ENCODE assay signal across 8 cellular contexts in the genomic region with DNA sequence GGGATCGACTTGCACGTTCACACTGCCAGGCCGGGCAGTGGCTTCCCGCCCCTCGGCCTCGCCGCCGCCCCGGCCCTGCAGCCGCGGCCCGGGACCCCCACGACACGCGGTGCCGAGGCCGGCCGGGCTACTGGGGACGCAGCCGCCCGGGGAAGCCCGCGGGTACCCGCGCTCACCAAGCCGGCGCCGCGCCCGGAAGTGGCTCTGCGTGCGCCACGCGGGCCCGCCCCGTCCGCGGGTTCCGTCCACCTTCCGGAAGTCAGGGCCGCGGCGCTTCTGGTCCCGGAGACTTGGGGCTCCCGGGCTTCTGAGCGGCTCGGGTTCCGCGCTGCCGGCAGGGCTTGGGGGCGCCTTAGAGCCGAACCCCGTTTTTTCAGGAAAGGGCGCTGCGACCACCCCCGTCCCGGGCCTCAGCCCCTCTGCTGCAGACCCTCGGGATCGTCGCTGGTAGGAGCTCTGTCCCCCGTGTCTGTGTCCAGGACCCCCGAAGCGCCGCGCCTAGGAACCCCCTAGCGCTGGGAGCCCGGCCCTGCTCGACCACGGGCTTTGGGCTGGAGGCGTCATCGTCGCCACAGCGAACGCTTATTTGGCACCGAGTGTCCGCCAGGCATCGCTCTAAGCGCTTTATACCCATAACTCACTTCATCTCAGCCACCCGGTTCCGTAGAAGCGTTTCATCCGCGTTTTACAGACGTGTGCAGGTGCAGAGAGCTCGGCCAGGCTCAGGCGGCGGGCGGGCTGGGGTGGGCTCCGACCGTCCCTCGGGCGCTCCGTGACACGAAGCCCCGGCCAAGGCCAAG. TPM values are rescaled to one million over a fixed set of nuclear protein-coding genes. Genes with fewer than 3 reads are reported as not detected.
DNase-seq lines count a peak whose midpoint lies in the region; ATAC-seq and TF ChIP-seq lines count a peak whose summit lies in the region.

Gene PSMG3, minus strand, starts transcription at position 200 of the 800 bp plus-strand sequence. CDS start 693 bp downstream, outside the sequence.

- no peaks in the 10 kb centered on the region for H3K27me3 ChIP-seq in HUES64 (ENCODE audit: insufficient read depth, low read length)
- H3K27me3 ChIP-seq in mucosa of stomach (ENCODE audit: control insufficient read depth, insufficient read depth, low read length) = no peaks in the 10 kb centered on the region

- H3K36me3 ChIP-seq in HUES64 (ENCODE audit: insufficient read depth, low read length) (peaks cover 5% of the 10 kb centered on the region), mucosa of stomach (ENCODE audit: control insufficient read depth, insufficient read depth, low read length) (no peaks in the 10 kb centered on the region)

- 50% methylated on average over 95 of the region's 95 CpGs for WGBS in HUES64

- ATAC-seq in GM21447 (IDR thresholded peaks at IDR 0.05; ENCODE audit: unreplicated experiment) = peak; percentile 90

- TF ChIP-seq CTCF in epithelial cell of proximal tubule (conservative IDR thresholded peaks at IDR 0.05; ENCODE audit: low read depth, low read length) = peak; percentile 28

- H3K9me3 ChIP-seq in HUES64 (ENCODE audit: insufficient read depth, low read depth, low read length) = no peaks in the 10 kb centered on the region
- H3K9me3 ChIP-seq in mucosa of stomach (ENCODE audit: control insufficient read depth, low read length) = no peaks in the 10 kb centered on the region

- H3K27ac ChIP-seq in HUES64 (ENCODE audit: low read depth, low read length) = peak within 1 kb of the TSS; percentile 79

- peak within 1 kb of the TSS; percentile 85 for H3K9ac ChIP-seq in HUES64 (ENCODE audit: low read depth, low read length)
- peak within 1 kb of the TSS; percentile 97 for H3K9ac ChIP-seq in mucosa of stomach (ENCODE audit: low read length)

- H3K4me1 ChIP-seq in HUES64 (ENCODE audit: insufficient read depth, low read length) (peaks cover 14% of the 10 kb centered on the region), mucosa of stomach (ENCODE audit: control insufficient read depth, insufficient read depth, low read length) (peaks cover 39% of the 10 kb centered on the region)

- DNase-seq in DMS 273 treated with DMSO at 0.1 percent for 48 hours (lab: John Stamatoyannopoulos, UW) (peak; percentile 68), OCI-M2 (lab: John Stamatoyannopoulos, UW; ENCODE audit: unreplicated experiment) (peak; percentile 4), activated T-cell treated with anti-CD3 and anti-CD28 coated beads for 4 hours (peak; percentile 72), epithelial cell of proximal tubule (ENCODE audit: low read depth) (no peak)
- peak; percentile 93 for DNase-seq in stimulated activated CD8-positive, alpha-beta memory T cell treated with anti-CD3 and anti-CD28 coated beads, Interleukin-4, amount 100 ng/mL, for 48 hours

- H3K4me3 ChIP-seq in HUES64 (ENCODE audit: low read length) (peak within 1 kb of the TSS; percentile 93), epithelial cell of proximal tubule (ENCODE audit: low read depth, low read length) (peak within 1 kb of the TSS; percentile 96), mucosa of stomach (ENCODE audit: low read length) (peak within 1 kb of the TSS; percentile 92)

RNA-seq across cellular contexts. Expression of gene PSMG3, which starts in this region (rescaled TPM):
- 39.5 TPM for polyA plus RNA-seq in HUES64 (2013, experiment 1 of 2)
- polyA plus RNA-seq in HUES64 (2013, experiment 2 of 2) = 35.7 TPM
- 55.4 and 84.0 TPM in 2 replicates for total RNA-seq in epithelial cell of proximal tubule
